In genomic region chr1:200488375-200489165, GRCh38 we compare ENCODE assay signal across 8 cellular contexts.
A peak's percentile ranks its signal among the peaks of the same experiment; 100 is the strongest.
DNase-seq lines count a peak whose midpoint lies in the region; ATAC-seq, FAIRE-seq and TF ChIP-seq lines count a peak whose summit lies in the region.

No MANE protein-coding gene starts in this region.

- H3K27me3 ChIP-seq in upper lobe of left lung: no peaks in the 10 kb centered on the region

- WGBS in upper lobe of left lung, 2 donors: 29 to 32% methylated on average over 15 of the region's 15 CpGs

- intact Hi-C loops in activated CD4-positive, alpha-beta T cell treated with anti-CD3 and anti-CD28 coated beads, Interleukin-2, amount 10 ng/mL, durations not matched to agents 24 days and 14 days (cut with micrococcal nuclease): loop anchor here (1.0 to 5.0 kb wide), 4 partner anchors 40 to 801 kb away; no protein-coding TSS in a partner anchor
- intact Hi-C loops in mucosa of descending colon (cut with DNase I, micrococcal nuclease): no loop called here

- H3K9me3 Mint-ChIP-seq in activated CD4-positive, alpha-beta T cell treated with anti-CD3 and anti-CD28 coated beads, Interleukin-2, amount 10 ng/mL, durations not matched to agents 24 days and 14 days: no peaks in the 10 kb centered on the region

- H3K4me3 Mint-ChIP-seq in activated CD4-positive, alpha-beta T cell treated with anti-CD3 and anti-CD28 coated beads, Interleukin-2, amount 10 ng/mL, durations not matched to agents 24 days and 14 days: no peak overlapping the region

- H3K27ac Mint-ChIP-seq in activated CD4-positive, alpha-beta T cell treated with anti-CD3 and anti-CD28 coated beads, Interleukin-2, amount 10 ng/mL, durations not matched to agents 24 days and 14 days: no peak overlapping the region

- FAIRE-seq in A204.1 (lab: Jason Lieb, UNC): peak; percentile 59

- peak; percentile 45 for DNase-seq in GM10266 (ENCODE audit: extremely low spot score)
- peak; percentile 46 for DNase-seq in NCI-H345 treated with DMSO at 0.1 percent for 48 hours (lab: John Stamatoyannopoulos, UW; ENCODE audit: unreplicated experiment)
- DNase-seq in activated CD4-positive, alpha-beta T cell treated with anti-CD3 and anti-CD28 coated beads, Interleukin-2, amount 10 ng/mL, durations not matched to agents 24 days and 14 days: peak; percentile 85
- DNase-seq in epithelial cell of proximal tubule (ENCODE audit: low read depth): peak; percentile 63
- DNase-seq in mucosa of descending colon: peak in 2 of 3 donors; percentile 27 to 79
- peak in 1 of 2 donors; percentile 51 for DNase-seq in upper lobe of left lung

- no peak overlapping the region for H3K27ac ChIP-seq in upper lobe of left lung

- H3K9me3 ChIP-seq in mucosa of descending colon (no peaks in the 10 kb centered on the region), upper lobe of left lung (no peaks in the 10 kb centered on the region)

- no peak for TF ChIP-seq EP300 in upper lobe of left lung (IDR thresholded peaks at IDR 0.05)

- ATAC-seq in HG03103 (IDR thresholded peaks at IDR 0.05; ENCODE audit: low read depth, unreplicated experiment): peak; percentile 61
- peak; percentile 92 for ATAC-seq in mucosa of descending colon
- peak; percentile 76 to 86 for ATAC-seq in upper lobe of left lung (ENCODE audit: low FRiP score in 2 of 2)

- peaks cover 31% of the 10 kb centered on the region for H3K27me3 Mint-ChIP-seq in activated CD4-positive, alpha-beta T cell treated with anti-CD3 and anti-CD28 coated beads, Interleukin-2, amount 10 ng/mL, durations not matched to agents 24 days and 14 days

- H3K4me3 ChIP-seq in epithelial cell of proximal tubule (ENCODE audit: low read depth, low read length) (peak overlapping the region; percentile 11), mucosa of descending colon (no peak overlapping the region), upper lobe of left lung (no peak overlapping the region)

- peaks cover 15% of the 10 kb centered on the region for H3K4me1 Mint-ChIP-seq in activated CD4-positive, alpha-beta T cell treated with anti-CD3 and anti-CD28 coated beads, Interleukin-2, amount 10 ng/mL, durations not matched to agents 24 days and 14 days

- H3K36me3 Mint-ChIP-seq in activated CD4-positive, alpha-beta T cell treated with anti-CD3 and anti-CD28 coated beads, Interleukin-2, amount 10 ng/mL, durations not matched to agents 24 days and 14 days (ENCODE audit: low read depth): no peaks in the 10 kb centered on the region

- H3K4me1 ChIP-seq in mucosa of descending colon (ENCODE audit: low read depth): no peaks in the 10 kb centered on the region
- peaks cover 0 to 4% (median 2%) of the 10 kb centered on the region in 4 donors for H3K4me1 ChIP-seq in upper lobe of left lung

- peak; percentile 79 for TF ChIP-seq CTCF in GM10266 (IDR thresholded peaks at IDR 0.05; ENCODE audit: control insufficient read depth, insufficient read depth, low read depth, missing control alignments)
- peak; percentile 89 for TF ChIP-seq CTCF in epithelial cell of proximal tubule (conservative IDR thresholded peaks at IDR 0.05; ENCODE audit: low read depth, low read length)
- peak; percentile 53 for TF ChIP-seq CTCF in mucosa of descending colon (IDR thresholded peaks at IDR 0.05)
- peak; percentile 74 to 93 (median 85) for TF ChIP-seq CTCF in upper lobe of left lung (IDR thresholded peaks at IDR 0.05)

- H3K36me3 ChIP-seq in mucosa of descending colon (ENCODE audit: low read depth) (no peaks in the 10 kb centered on the region), upper lobe of left lung (no peaks in the 10 kb centered on the region)

- TF ChIP-seq POLR2A in upper lobe of left lung (IDR thresholded peaks at IDR 0.05): no peak
